In the genomic region with DNA sequence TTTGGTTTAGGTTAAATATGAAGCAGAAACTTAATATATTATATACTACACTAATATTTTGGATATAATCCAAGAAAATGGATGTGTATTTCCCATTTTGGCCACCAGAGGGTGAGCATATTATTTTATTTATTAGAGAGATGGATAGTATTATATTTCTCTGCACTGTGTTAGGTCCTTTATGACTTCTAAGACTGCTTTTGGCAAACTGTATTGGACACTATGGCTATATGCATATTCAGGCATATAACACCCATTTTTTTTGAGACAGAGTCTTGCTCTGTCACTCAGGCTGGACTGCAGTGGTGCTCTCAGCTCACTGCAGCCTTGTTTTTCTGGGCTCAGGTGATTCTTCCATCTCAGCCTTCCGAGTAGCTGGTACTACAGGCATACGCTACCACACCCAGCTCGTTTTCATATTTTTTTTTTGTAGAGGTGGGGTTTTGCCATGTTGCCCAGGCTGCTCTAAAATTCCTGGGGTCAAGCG, we compare ENCODE assay signal across 8 cellular contexts. TPM values are rescaled to one million over a fixed set of nuclear protein-coding genes. Genes with fewer than 3 reads are reported as not detected.
DNase-seq lines count a peak whose midpoint lies in the region; ATAC-seq and TF ChIP-seq lines count a peak whose summit lies in the region.

No MANE protein-coding gene starts in this region.

- CTCF ChIA-PET in mammary epithelial cell (lab: Charles Lee; ENCODE audit: low non-redundant PET), result interaction anchor here (0.6 to 0.8 kb wide), 4 partner anchors 19 to 1408 kb away, joined by 3 to 12 read pairs (median 4); no protein-coding TSS in a partner anchor

- no peaks in the 10 kb centered on the region for H3K79me2 ChIP-seq in mammary epithelial cell (ENCODE audit: insufficient read depth, low read length)

- no peak overlapping the region for H3K9ac ChIP-seq in mammary epithelial cell (ENCODE audit: insufficient read depth, low read length)

- no peaks in the 10 kb centered on the region for H3K36me3 ChIP-seq in mammary epithelial cell (ENCODE audit: insufficient read depth, low read length)

- H3K27ac ChIP-seq in mammary epithelial cell (ENCODE audit: insufficient read depth, low read depth, low read length), result no peak overlapping the region

- in situ Hi-C loops in mammary epithelial cell (cut with MboI; ENCODE audit: low sequenced_read_pairs in 2 of 2), result no loop called here

- H3K27me3 ChIP-seq in mammary epithelial cell (ENCODE audit: insufficient read depth, low read length), result no peaks in the 10 kb centered on the region

- dilution Hi-C loops in mammary epithelial cell (cut with HindIII; ENCODE audit: low sequenced_read_pairs), result no loop called here

- DNase-seq in NCI-H510A treated with DMSO at 0.1 percent for 48 hours (lab: John Stamatoyannopoulos, UW) (peak; percentile 50), NCI-H510A (lab: John Stamatoyannopoulos, UW) (no peak), MV-4-11 (lab: John Stamatoyannopoulos, UW) (peak; percentile 3), mammary epithelial cell (peak; percentile 32), lung microvascular endothelial cell (ENCODE audit: low read depth in 2 of 2) (peak; percentile 37 to 44), 8988T (no peak)
- DNase-seq in activated T-cell treated with anti-CD3 and anti-CD28 coated beads, Interleukin-2, amount 50 U/mL, for 1 hour, result no peak

- no peak for ATAC-seq in GM18505 (IDR thresholded peaks at IDR 0.05; ENCODE audit: unreplicated experiment)

- no peak overlapping the region for H2AFZ ChIP-seq in mammary epithelial cell (ENCODE audit: low read depth, low read length)

- intact Hi-C loops in mammary epithelial cell (cut with micrococcal nuclease), result loop anchor here (5.0 kb wide), 1 partner anchor 672 kb away; no protein-coding TSS in a partner anchor

- no peak overlapping the region for H3K4me2 ChIP-seq in mammary epithelial cell (ENCODE audit: insufficient read depth, low read depth, low read length)

- H3K9me3 ChIP-seq in mammary epithelial cell (replicated peaks; ENCODE audit: insufficient read depth, low read length), result no peaks in the 10 kb centered on the region

- no peaks in the 10 kb centered on the region for H4K20me1 ChIP-seq in mammary epithelial cell (ENCODE audit: insufficient read depth, low read length)

- H3K4me3 ChIP-seq in mammary epithelial cell (replicated peaks in 1 of 3; ENCODE audit: insufficient read depth in 1 of 3, low read depth in 2 of 3, low read length in 3 of 3), result no peak overlapping the region

- 73% methylated on average over 4 of the region's 4 CpGs for WGBS in mammary epithelial cell (ENCODE audit: low coverage, missing lambda C conversion rate)

- TF ChIP-seq POLR2A in GM18505 (IDR thresholded peaks at IDR 0.05; ENCODE audit: borderline replicate concordance, extremely low read depth, insufficient read depth, insufficient read length), result no peak

- TF ChIP-seq CTCF in mammary epithelial cell (conservative IDR thresholded peaks at IDR 0.05 in 1 of 2, IDR thresholded peaks at IDR 0.05 in 1 of 2; ENCODE audit: extremely low read depth in 1 of 2, insufficient read depth in 1 of 2, low read depth in 1 of 2, low read length in 2 of 2), result peak; percentile 57 to 59

- no TSS peak for BruUV-seq in mammary epithelial cell (replicated peaks; lab: Mats Ljungman, UMichigan)

- H3K4me1 ChIP-seq in mammary epithelial cell (ENCODE audit: insufficient read depth, low read length), result peaks cover 8% of the 10 kb centered on the region

RNA-seq across cellular contexts. Expression of a gene that starts 17.8 kb away (rescaled TPM):
- total RNA-seq in mammary epithelial cell, result 100 to 1,000 TPM in 1 of 2 donors, 10 to 100 TPM in 1; 93.7 to 177 TPM
- 76.6 TPM for polyA plus RNA-seq in mammary epithelial cell
- polyA minus RNA-seq in mammary epithelial cell, result 158 TPM
- 28.8 and 36.1 TPM in 2 replicates for total RNA-seq in lung microvascular endothelial cell

RNA-seq across cellular contexts. Expression of a gene that starts 52.1 kb away (rescaled TPM):
- total RNA-seq in mammary epithelial cell (1 to 10 TPM; 4.6 to 7.8 TPM), lung microvascular endothelial cell (2.4 and 3.2 TPM in 2 replicates)
- polyA plus RNA-seq in mammary epithelial cell, result 2.5 TPM
- 0.88 TPM for polyA minus RNA-seq in mammary epithelial cell

RNA-seq across cellular contexts. Expression of a gene that starts 52.4 kb away (rescaled TPM):
- total RNA-seq in mammary epithelial cell (10 to 100 TPM in 1 of 2 donors, 1 to 10 TPM in 1; 9.7 to 27.3 TPM), lung microvascular endothelial cell (4.6 and 15.7 TPM in 2 replicates)
- 17.2 TPM for polyA plus RNA-seq in mammary epithelial cell
- 16.4 TPM for polyA minus RNA-seq in mammary epithelial cell

Comparison
In these comparisons a context has a peak if more than half of its experiments do, and no peak if none do; other contexts are left out.
1. DNase-seq: peak in NCI-H510A treated with DMSO at 0.1 percent for 48 hours (single experiment), MV-4-11 (single experiment), mammary epithelial cell (single experiment) and lung microvascular endothelial cell (2 of 2); none in NCI-H510A (single experiment), activated T-cell treated with anti-CD3 and anti-CD28 coated beads, Interleukin-2, amount 50 U/mL, for 1 hour (single experiment) and 8988T (single experiment).